ENCODE assay signal across 1 cellular context in the genomic region with DNA sequence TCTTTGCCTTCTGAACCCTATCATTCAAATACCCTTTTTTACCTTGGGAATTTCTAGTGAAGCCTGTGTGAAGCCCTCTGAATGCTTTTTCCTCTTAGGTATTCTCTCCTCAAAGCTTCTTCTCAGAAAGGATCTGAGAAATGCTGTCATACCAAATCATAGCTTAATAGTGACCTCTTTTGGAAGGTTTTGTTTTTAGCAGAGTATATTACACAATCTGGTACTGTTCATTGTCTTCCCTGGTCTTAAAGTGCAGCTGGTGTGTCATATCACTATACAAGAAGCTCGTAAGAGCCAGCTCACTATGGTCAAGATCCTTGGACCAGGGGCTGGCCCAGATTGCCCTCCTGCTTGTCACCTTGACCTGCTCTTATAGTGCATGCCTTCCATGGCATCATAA.
TF ChIP-seq lines count a peak whose summit lies in the region.

No MANE protein-coding gene starts in this region.

TF ChIP-seq in neural cell, 6 proteins besides CTCF, POLR2A, EP300 and RAD21 (continued from another document):
- TF ChIP-seq, protein P1, sequence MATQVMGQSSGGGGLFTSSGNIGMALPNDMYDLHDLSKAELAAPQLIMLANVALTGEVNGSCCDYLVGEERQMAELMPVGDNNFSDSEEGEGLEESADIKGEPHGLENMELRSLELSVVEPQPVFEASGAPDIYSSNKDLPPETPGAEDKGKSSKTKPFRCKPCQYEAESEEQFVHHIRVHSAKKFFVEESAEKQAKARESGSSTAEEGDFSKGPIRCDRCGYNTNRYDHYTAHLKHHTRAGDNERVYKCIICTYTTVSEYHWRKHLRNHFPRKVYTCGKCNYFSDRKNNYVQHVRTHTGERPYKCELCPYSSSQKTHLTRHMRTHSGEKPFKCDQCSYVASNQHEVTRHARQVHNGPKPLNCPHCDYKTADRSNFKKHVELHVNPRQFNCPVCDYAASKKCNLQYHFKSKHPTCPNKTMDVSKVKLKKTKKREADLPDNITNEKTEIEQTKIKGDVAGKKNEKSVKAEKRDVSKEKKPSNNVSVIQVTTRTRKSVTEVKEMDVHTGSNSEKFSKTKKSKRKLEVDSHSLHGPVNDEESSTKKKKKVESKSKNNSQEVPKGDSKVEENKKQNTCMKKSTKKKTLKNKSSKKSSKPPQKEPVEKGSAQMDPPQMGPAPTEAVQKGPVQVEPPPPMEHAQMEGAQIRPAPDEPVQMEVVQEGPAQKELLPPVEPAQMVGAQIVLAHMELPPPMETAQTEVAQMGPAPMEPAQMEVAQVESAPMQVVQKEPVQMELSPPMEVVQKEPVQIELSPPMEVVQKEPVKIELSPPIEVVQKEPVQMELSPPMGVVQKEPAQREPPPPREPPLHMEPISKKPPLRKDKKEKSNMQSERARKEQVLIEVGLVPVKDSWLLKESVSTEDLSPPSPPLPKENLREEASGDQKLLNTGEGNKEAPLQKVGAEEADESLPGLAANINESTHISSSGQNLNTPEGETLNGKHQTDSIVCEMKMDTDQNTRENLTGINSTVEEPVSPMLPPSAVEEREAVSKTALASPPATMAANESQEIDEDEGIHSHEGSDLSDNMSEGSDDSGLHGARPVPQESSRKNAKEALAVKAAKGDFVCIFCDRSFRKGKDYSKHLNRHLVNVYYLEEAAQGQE (IDR thresholded peaks at IDR 0.05; ENCODE audit: borderline replicate concordance), result no peak
TF ChIP-seq in neural cell: peak in this region for 1.
